9 cellular contexts compared by ENCODE assay signal in genomic region chr1:37288900-37289299, GRCh38.
DNase-seq lines count a peak whose midpoint lies in the region; ATAC-seq and TF ChIP-seq lines count a peak whose summit lies in the region.
"Had no signal": no experiment of that assay in that cellular context is flagged by ENCODE, and none has a peak within 500 bp of the region (broad histone marks: within the 10 kb centered on the region; RNA-seq: fewer than 3 reads in every experiment).

No MANE protein-coding gene starts in this region.

- H3K9me3 ChIP-seq in DOHH2 (ENCODE audit: control insufficient read depth, insufficient read depth, low read length) = no peaks in the 10 kb centered on the region; the same call in 1 of the 2 replicates

- H3K9me2 ChIP-seq in DOHH2 (replicated peaks; ENCODE audit: control insufficient read depth, low read length) = no peaks in the 10 kb centered on the region

- peak; percentile 94 for ATAC-seq in HG03039 (IDR thresholded peaks at IDR 0.05; ENCODE audit: unreplicated experiment)

- no peaks in the 10 kb centered on the region for H3F3A ChIP-seq in DOHH2 (ENCODE audit: control insufficient read depth, insufficient read depth)

- peak overlapping the region; percentile 29; the same call in 1 of the 2 replicates for H3K27ac ChIP-seq in DOHH2 (ENCODE audit: low read depth, low read length)

- DNase-seq in GM19240 (ENCODE audit: insufficient read length, low spot score) (peak; percentile 91), OCI-M1 (lab: John Stamatoyannopoulos, UW) (peak; percentile 62), dermis blood vessel endothelial cell (no peak), NCI-H187 treated with DMSO at 0.1 percent for 48 hours (lab: John Stamatoyannopoulos, UW) (no peak), HK-2 (ENCODE audit: unreplicated experiment) (no peak), GM03348 (ENCODE audit: low spot score) (no peak)
- DNase-seq: nephron progenitor cell had no signal

- H3K4me3 ChIP-seq in DOHH2 (ENCODE audit: low read length) = peak overlapping the region; percentile 33

- H3K79me2 ChIP-seq in DOHH2 (ENCODE audit: control insufficient read depth, low read length) = no peaks in the 10 kb centered on the region

- H4K20me1 ChIP-seq in DOHH2 (ENCODE audit: control insufficient read depth, insufficient read depth, low read depth, low read length) = no peaks in the 10 kb centered on the region

- H3K4me2 ChIP-seq in DOHH2 (ENCODE audit: low read length) = peak overlapping the region; percentile 53

- no peak for TF ChIP-seq CTCF in DOHH2 (IDR thresholded peaks at IDR 0.05; ENCODE audit: low read depth, low read length, poor library complexity, severe bottlenecking)

- no peaks in the 10 kb centered on the region for H3K27me3 ChIP-seq in DOHH2 (ENCODE audit: control insufficient read depth, low read length)

- peaks cover 14% of the 10 kb centered on the region for H3K4me1 ChIP-seq in DOHH2 (ENCODE audit: control insufficient read depth, low read length)

- H3K36me3 ChIP-seq in DOHH2 (ENCODE audit: control insufficient read depth, low read length) = no peaks in the 10 kb centered on the region

Comparison
In these comparisons a context has a peak if more than half of its experiments do, and no peak if none do; other contexts are left out.
1. DNase-seq: peak in GM19240 (single experiment) and OCI-M1 (single experiment); none in dermis blood vessel endothelial cell (single experiment), NCI-H187 treated with DMSO at 0.1 percent for 48 hours (single experiment), HK-2 (single experiment) and GM03348 (single experiment).